ENCODE assay signal across 22 cellular contexts in genomic region chr16:30022887-30023286, GRCh38. TPM values are rescaled to one million over a fixed set of nuclear protein-coding genes. Genes with fewer than 3 reads are reported as not detected.
DNase-seq lines count a peak whose midpoint lies in the region; ATAC-seq, FAIRE-seq and TF ChIP-seq lines count a peak whose summit lies in the region.
"Had no signal": no experiment of that assay in that cellular context is flagged by ENCODE, and none has a peak within 500 bp of the region (broad histone marks: within the 10 kb centered on the region; RNA-seq: fewer than 3 reads in every experiment).

Gene C16orf92, plus strand, starts transcription at chr16:30023198. Its CDS starts 143 bp downstream, at chr16:30023341.

- H3K27me3 ChIP-seq in astrocyte (ENCODE audit: insufficient read depth, low read length) = peaks cover 1% of the 10 kb centered on the region
- H3K27me3 ChIP-seq in osteoblast (ENCODE audit: insufficient read depth, low read length) = peaks cover 10% of the 10 kb centered on the region
- no peaks in the 10 kb centered on the region for H3K27me3 ChIP-seq in upper lobe of left lung

- intact Hi-C loops in natural killer cell (cut with micrococcal nuclease) = no loop called here

- no peak within 1 kb of the TSS for H3K9ac ChIP-seq in astrocyte (ENCODE audit: low read length)

- H3K79me2 ChIP-seq in astrocyte (ENCODE audit: insufficient read depth, low read length) (no peaks in the 10 kb centered on the region), osteoblast (ENCODE audit: insufficient read depth, low read length) (no peaks in the 10 kb centered on the region)

- 82 to 84% methylated on average over 6 of the region's 6 CpGs for WGBS in upper lobe of left lung, 2 donors

- H3K4me2 ChIP-seq in astrocyte (ENCODE audit: low read length) (no peak within 1 kb of the TSS), osteoblast (ENCODE audit: insufficient read depth, low read length) (no peak within 1 kb of the TSS)

- TF ChIP-seq CTCF in natural killer cell (IDR thresholded peaks at IDR 0.05) (no peak), astrocyte (IDR thresholded peaks at IDR 0.05; ENCODE audit: insufficient read depth, low read depth, low read length) (no peak), osteoblast (IDR thresholded peaks at IDR 0.05; ENCODE audit: extremely low read depth, low read depth, low read length) (no peak), upper lobe of left lung (IDR thresholded peaks at IDR 0.05) (no peak)

- H3K4me1 Mint-ChIP-seq in natural killer cell (peaks cover 8 to 18% of the 10 kb centered on the region in 2 donors), astrocyte (ENCODE audit: low read depth, unreplicated experiment) (peaks cover 5% of the 10 kb centered on the region)
- peaks cover 7 to 10% of the 10 kb centered on the region in 2 donors for H3K4me1 Mint-ChIP-seq in natural killer cell treated with Interleukin-12 subunit alpha and Interleukin-12 subunit beta and Interleukin-15 and Interleukin-18, amount 100 ng/mL, for 72 hours (ENCODE audit: low read depth in 2 of 2)

- H4K20me1 ChIP-seq in astrocyte (ENCODE audit: insufficient read depth, low read length) = no peaks in the 10 kb centered on the region
- no peaks in the 10 kb centered on the region for H4K20me1 ChIP-seq in osteoblast (ENCODE audit: insufficient read depth, low read length)

- no peaks in the 10 kb centered on the region for H3K36me3 ChIP-seq in astrocyte (ENCODE audit: insufficient read depth, low read length)
- H3K36me3 ChIP-seq in osteoblast (ENCODE audit: insufficient read depth, low read length) = no peaks in the 10 kb centered on the region
- H3K36me3 ChIP-seq in upper lobe of left lung = no peaks in the 10 kb centered on the region
- H3K36me3 ChIP-seq: BLaER1 treated with 17β-estradiol and CSF1 and Interleukin-3, amounts not matched to agents 10 nM and 100 nM had no signal

- no peak within 1 kb of the TSS for H3K4me3 ChIP-seq in astrocyte (ENCODE audit: insufficient read depth, low read depth, low read length)
- no peak within 1 kb of the TSS for H3K4me3 ChIP-seq in osteoblast (ENCODE audit: insufficient read depth, low read length)
- H3K4me3 ChIP-seq in upper lobe of left lung = no peak within 1 kb of the TSS

- H3K27ac Mint-ChIP-seq in natural killer cell (no peak within 1 kb of the TSS), astrocyte (ENCODE audit: unreplicated experiment) (no peak within 1 kb of the TSS)
- no peak within 1 kb of the TSS for H3K27ac Mint-ChIP-seq in natural killer cell treated with Interleukin-12 subunit alpha and Interleukin-12 subunit beta and Interleukin-15 and Interleukin-18, amount 100 ng/mL, for 72 hours
- H3K27ac Mint-ChIP-seq: B cell; CD8-positive, alpha-beta memory T cell had no signal

- H3K4me1 ChIP-seq in astrocyte (ENCODE audit: insufficient read depth, low read length) (no peaks in the 10 kb centered on the region), osteoblast (ENCODE audit: insufficient read depth, low read length) (no peaks in the 10 kb centered on the region), upper lobe of left lung (peaks cover 10 to 14% (median 12%) of the 10 kb centered on the region in 4 donors)

- no peak within 1 kb of the TSS for H3K27ac ChIP-seq in astrocyte (ENCODE audit: low read depth, low read length)
- H3K27ac ChIP-seq in osteoblast (ENCODE audit: low read depth, low read length) = no peak within 1 kb of the TSS
- no peak within 1 kb of the TSS for H3K27ac ChIP-seq in upper lobe of left lung

- H3K4me3 Mint-ChIP-seq in natural killer cell = peak within 1 kb of the TSS; percentile 2
- H3K4me3 Mint-ChIP-seq in natural killer cell treated with Interleukin-12 subunit alpha and Interleukin-12 subunit beta and Interleukin-15 and Interleukin-18, amount 100 ng/mL, for 72 hours = no peak within 1 kb of the TSS
- H3K4me3 Mint-ChIP-seq in astrocyte (ENCODE audit: unreplicated experiment) = peak within 1 kb of the TSS; percentile 54

- no peak for FAIRE-seq in astrocyte (lab: Jason Lieb, UNC)
- FAIRE-seq: GM12878 had no signal

- peaks cover 14 to 20% of the 10 kb centered on the region in 2 donors for H3K27me3 Mint-ChIP-seq in natural killer cell (ENCODE audit: low read depth in 2 of 2)
- H3K27me3 Mint-ChIP-seq in natural killer cell treated with Interleukin-12 subunit alpha and Interleukin-12 subunit beta and Interleukin-15 and Interleukin-18, amount 100 ng/mL, for 72 hours = peaks cover 14 to 17% of the 10 kb centered on the region in 2 donors
- peaks cover 33% of the 10 kb centered on the region for H3K27me3 Mint-ChIP-seq in astrocyte (ENCODE audit: low read depth, unreplicated experiment)

- ATAC-seq in natural killer cell = no peak
- no peak for ATAC-seq in natural killer cell treated with Interleukin-12 subunit alpha and Interleukin-12 subunit beta and Interleukin-15 and Interleukin-18, amount 100 ng/mL, for 72 hours
- ATAC-seq in upper lobe of left lung (ENCODE audit: low FRiP score in 2 of 2) = no peak
- ATAC-seq: GM12878 had no signal

- H3K9me3 ChIP-seq in astrocyte (ENCODE audit: insufficient read depth, low read depth, low read length) (no peaks in the 10 kb centered on the region), osteoblast (ENCODE audit: low read depth, low read length) (no peaks in the 10 kb centered on the region), upper lobe of left lung (no peaks in the 10 kb centered on the region)
- H3K9me3 ChIP-seq: BLaER1 treated with 17β-estradiol and CSF1 and Interleukin-3, amounts not matched to agents 10 nM and 100 nM had no signal

- no peaks in the 10 kb centered on the region for H3K9me3 Mint-ChIP-seq in natural killer cell
- no peaks in the 10 kb centered on the region for H3K9me3 Mint-ChIP-seq in natural killer cell treated with Interleukin-12 subunit alpha and Interleukin-12 subunit beta and Interleukin-15 and Interleukin-18, amount 100 ng/mL, for 72 hours
- H3K9me3 Mint-ChIP-seq in astrocyte (ENCODE audit: unreplicated experiment) = peaks cover 6% of the 10 kb centered on the region
- H3K9me3 Mint-ChIP-seq: CD8-positive, alpha-beta memory T cell had no signal

- no peak for TF ChIP-seq EP300 in upper lobe of left lung (IDR thresholded peaks at IDR 0.05)

- no peak for DNase-seq in natural killer cell
- no peak for DNase-seq in natural killer cell treated with Interleukin-12 subunit alpha and Interleukin-12 subunit beta and Interleukin-15 and Interleukin-18, amount 100 ng/mL, for 72 hours (ENCODE audit: low spot score)
- no peak for DNase-seq in astrocyte (ENCODE audit: low read depth)
- DNase-seq in osteoblast (ENCODE audit: insufficient read length, low spot score, missing footprints) = peak; percentile 18
- no peak for DNase-seq in activated T-cell treated with anti-CD3 and anti-CD28 coated beads for 4 hours
- DNase-seq in NCI-H1694 treated with DMSO at 0.1 percent for 48 hours (lab: John Stamatoyannopoulos, UW) = no peak
- no peak for DNase-seq in upper lobe of left lung
- DNase-seq: CD4-positive, CD25-positive, alpha-beta regulatory T cell; CD8-positive, alpha-beta memory T cell; COR-L47; DMS 273 treated with DMSO at 0.1 percent for 48 hours; DMS53; DND-41; EL; GOT3; H7 had no signal

- TF ChIP-seq POLR2A in upper lobe of left lung (IDR thresholded peaks at IDR 0.05) = no peak

- no peak within 1 kb of the TSS for H2AFZ ChIP-seq in astrocyte (ENCODE audit: low read depth, low read length)
- no peak within 1 kb of the TSS for H2AFZ ChIP-seq in osteoblast (ENCODE audit: low read length)

- H3K36me3 Mint-ChIP-seq in natural killer cell = no peaks in the 10 kb centered on the region
- no peaks in the 10 kb centered on the region for H3K36me3 Mint-ChIP-seq in natural killer cell treated with Interleukin-12 subunit alpha and Interleukin-12 subunit beta and Interleukin-15 and Interleukin-18, amount 100 ng/mL, for 72 hours
- no peaks in the 10 kb centered on the region for H3K36me3 Mint-ChIP-seq in astrocyte (ENCODE audit: low read depth, unreplicated experiment)
- H3K36me3 Mint-ChIP-seq: CD4-positive, CD25-positive, alpha-beta regulatory T cell had no signal

RNA-seq across cellular contexts. Expression of gene C16orf92, which starts in this region (rescaled TPM):
- total RNA-seq in natural killer cell (not detected), astrocyte (not detected in 2 replicates), osteoblast (not detected in 2 replicates), upper lobe of left lung (not detected)
- total RNA-seq in natural killer cell treated with Interleukin-12 subunit alpha and Interleukin-12 subunit beta and Interleukin-15 and Interleukin-18, amount 100 ng/mL, for 72 hours = not detected
- total RNA-seq: A172; B cell; CD4-positive, CD25-positive, alpha-beta regulatory T cell; CD8-positive, alpha-beta memory T cell; G401; GM12878; H7; HT1080 had no signal

Comparison
In these comparisons a context has a peak if more than half of its experiments do, and no peak if none do; other contexts are left out.
1. Peak in DNase-seq in osteoblast; RNA of the gene not detected or under 1 TPM.